In genomic region chr14:36134026-36134425, GRCh38 we compare ENCODE assay signal across 25 cellular contexts. TPM values are rescaled to one million over a fixed set of nuclear protein-coding genes. Genes with fewer than 3 reads are reported as not detected.
DNase-seq lines count a peak whose midpoint lies in the region; TF ChIP-seq lines count a peak whose summit lies in the region.
"Had no signal": no experiment of that assay in that cellular context is flagged by ENCODE, and none has a peak within 500 bp of the region (broad histone marks: within the 10 kb centered on the region; RNA-seq: fewer than 3 reads in every experiment).

No MANE protein-coding gene starts in this region.

- H3K79me2 ChIP-seq in Karpas-422 (ENCODE audit: low read length): no peaks in the 10 kb centered on the region

- H3K9ac ChIP-seq in Karpas-422 (ENCODE audit: low read length) (no peak overlapping the region), SK-N-MC (ENCODE audit: insufficient read length) (no peak overlapping the region)
- H3K9ac ChIP-seq: GM23248 had no signal

- H2AFZ ChIP-seq in Karpas-422 (ENCODE audit: low read length): no peak overlapping the region
- H2AFZ ChIP-seq: GM23248 had no signal

- no peaks in the 10 kb centered on the region for H3K9me2 ChIP-seq in Karpas-422 (replicated peaks; ENCODE audit: insufficient read depth, low read length)

- H3K4me3 ChIP-seq in A673 (ENCODE audit: low read depth, low read length, poor library complexity, severe bottlenecking) (no peak overlapping the region), Karpas-422 (ENCODE audit: low read length) (peak overlapping the region; percentile 33), SK-N-MC (no peak overlapping the region)
- H3K4me3 ChIP-seq: GM12878, GM23248 had no signal

- CTCF ChIA-PET in A673 (lab: Charles Lee): no interaction called here

- H3K27ac ChIP-seq in A673 (ENCODE audit: low read depth, low read length, poor library complexity, severe bottlenecking) (no peak overlapping the region), Karpas-422 (ENCODE audit: low read length) (no peak overlapping the region), SK-N-MC (no peak overlapping the region)
- H3K27ac ChIP-seq: GM23248, RWPE1 had no signal

- no peak overlapping the region for H3K27ac Mint-ChIP-seq in activated CD4-positive, alpha-beta T cell treated with anti-CD3 and anti-CD28 coated beads, Interleukin-2, amount 10 ng/mL, durations not matched to agents 24 days and 14 days
- no peak overlapping the region for H3K27ac Mint-ChIP-seq in activated T-helper 2 cell treated with anti-CD3 and anti-CD28 coated beads, Interferon-gamma antibody, Interleukin-2, Interleukin-4, amounts not matched to agents 10 μg/mL and 5 μg/mL and 100 μg/mL, durations not matched to agents 14 hours and 24 hours and 36 hours
- H3K27ac Mint-ChIP-seq: T-helper 2 cell treated with Interferon-gamma antibody and Interleukin-4, amounts not matched to agents 5 μg/mL and 100 μg/mL, for 36 hours had no signal

- no peak for TF ChIP-seq CTCF in A673 (conservative IDR thresholded peaks at IDR 0.05; ENCODE audit: low read depth, low read length)

- H3K27me3 Mint-ChIP-seq in activated CD4-positive, alpha-beta T cell treated with anti-CD3 and anti-CD28 coated beads, Interleukin-2, amount 10 ng/mL, durations not matched to agents 24 days and 14 days: no peaks in the 10 kb centered on the region
- no peaks in the 10 kb centered on the region for H3K27me3 Mint-ChIP-seq in activated T-helper 2 cell treated with anti-CD3 and anti-CD28 coated beads, Interferon-gamma antibody, Interleukin-2, Interleukin-4, amounts not matched to agents 10 μg/mL and 5 μg/mL and 100 μg/mL, durations not matched to agents 14 hours and 24 hours and 36 hours (ENCODE audit: low read depth)

- H3K36me3 Mint-ChIP-seq in activated CD4-positive, alpha-beta T cell treated with anti-CD3 and anti-CD28 coated beads, Interleukin-2, amount 10 ng/mL, durations not matched to agents 24 days and 14 days (ENCODE audit: low read depth): no peaks in the 10 kb centered on the region
- H3K36me3 Mint-ChIP-seq in activated T-helper 2 cell treated with anti-CD3 and anti-CD28 coated beads, Interferon-gamma antibody, Interleukin-2, Interleukin-4, amounts not matched to agents 10 μg/mL and 5 μg/mL and 100 μg/mL, durations not matched to agents 14 hours and 24 hours and 36 hours (ENCODE audit: low read depth): no peaks in the 10 kb centered on the region

- no peaks in the 10 kb centered on the region for H3K9me3 ChIP-seq in A673 (ENCODE audit: low read depth, low read length, poor library complexity, severe bottlenecking)
- no peaks in the 10 kb centered on the region for H3K9me3 ChIP-seq in Karpas-422 (ENCODE audit: low read length)
- H3K9me3 ChIP-seq in SK-N-MC (ENCODE audit: low read depth, low read length): no peaks in the 10 kb centered on the region

- no peaks in the 10 kb centered on the region for H3K4me1 Mint-ChIP-seq in activated CD4-positive, alpha-beta T cell treated with anti-CD3 and anti-CD28 coated beads, Interleukin-2, amount 10 ng/mL, durations not matched to agents 24 days and 14 days
- no peaks in the 10 kb centered on the region for H3K4me1 Mint-ChIP-seq in activated T-helper 2 cell treated with anti-CD3 and anti-CD28 coated beads, Interferon-gamma antibody, Interleukin-2, Interleukin-4, amounts not matched to agents 10 μg/mL and 5 μg/mL and 100 μg/mL, durations not matched to agents 14 hours and 24 hours and 36 hours (ENCODE audit: low read depth)

- DNase-seq in A673 (ENCODE audit: low spot score) (peak; percentile 46), Daoy (ENCODE audit: low read depth) (peak; percentile 25), Karpas-422 (peak; percentile 91), SK-N-MC (ENCODE audit: low read depth, low spot score) (peak; percentile 75), hippocampal formation (lab: John Stamatoyannopoulos, UW) (no peak)
- DNase-seq in activated CD4-positive, alpha-beta T cell treated with anti-CD3 and anti-CD28 coated beads, Interleukin-2, amount 10 ng/mL, durations not matched to agents 24 days and 14 days: no peak
- no peak for DNase-seq in activated T-helper 2 cell treated with anti-CD3 and anti-CD28 coated beads, Interferon-gamma antibody, Interleukin-2, Interleukin-4, amounts not matched to agents 10 μg/mL and 5 μg/mL and 100 μg/mL, durations not matched to agents 14 hours and 24 hours and 36 hours (ENCODE audit: low spot score)
- DNase-seq: ACHN; DMS153; GDM1; GM23248; H7; KBM-7; NCI-H1092; NCI-H2107; NCI-H446 treated with DMSO at 0.1 percent for 48 hours; NCI-H526; NCI-H82; NK-92 treated with Interleukin-12 subunit alpha and Interleukin-12 subunit beta, amount 100 ng/mL, for 24 hours; SHP77; T-helper 1 cell had no signal

- H3K4me1 ChIP-seq in A673 (ENCODE audit: insufficient read depth, low read length, poor library complexity, severe bottlenecking) (no peaks in the 10 kb centered on the region), Karpas-422 (ENCODE audit: low read length) (peaks cover 36% of the 10 kb centered on the region)

- BruUV-seq in A673 (replicated peaks; lab: Mats Ljungman, UMichigan): no TSS peak

- POLR2A ChIA-PET in A673 (lab: Charles Lee; ENCODE audit: low non-redundant PET): no interaction called here

- H3K36me3 ChIP-seq in A673 (ENCODE audit: insufficient read depth, low read length, poor library complexity, severe bottlenecking) (no peaks in the 10 kb centered on the region), Karpas-422 (ENCODE audit: insufficient read depth, low read length) (no peaks in the 10 kb centered on the region), SK-N-MC (ENCODE audit: insufficient read depth, low read length) (no peaks in the 10 kb centered on the region)

- no peak overlapping the region for H3K4me3 Mint-ChIP-seq in activated CD4-positive, alpha-beta T cell treated with anti-CD3 and anti-CD28 coated beads, Interleukin-2, amount 10 ng/mL, durations not matched to agents 24 days and 14 days
- H3K4me3 Mint-ChIP-seq in activated T-helper 2 cell treated with anti-CD3 and anti-CD28 coated beads, Interferon-gamma antibody, Interleukin-2, Interleukin-4, amounts not matched to agents 10 μg/mL and 5 μg/mL and 100 μg/mL, durations not matched to agents 14 hours and 24 hours and 36 hours (ENCODE audit: low read depth): no peak overlapping the region
- H3K4me3 Mint-ChIP-seq: T-helper 2 cell treated with Interferon-gamma antibody and Interleukin-4, amounts not matched to agents 5 μg/mL and 100 μg/mL, for 36 hours had no signal

- H3K9me3 Mint-ChIP-seq in activated CD4-positive, alpha-beta T cell treated with anti-CD3 and anti-CD28 coated beads, Interleukin-2, amount 10 ng/mL, durations not matched to agents 24 days and 14 days: no peaks in the 10 kb centered on the region
- no peaks in the 10 kb centered on the region for H3K9me3 Mint-ChIP-seq in activated T-helper 2 cell treated with anti-CD3 and anti-CD28 coated beads, Interferon-gamma antibody, Interleukin-2, Interleukin-4, amounts not matched to agents 10 μg/mL and 5 μg/mL and 100 μg/mL, durations not matched to agents 14 hours and 24 hours and 36 hours
- H3K9me3 Mint-ChIP-seq: T-helper 2 cell treated with Interferon-gamma antibody and Interleukin-4, amounts not matched to agents 5 μg/mL and 100 μg/mL, for 36 hours had no signal

- intact Hi-C loops in A673 (cut with micrococcal nuclease; ENCODE audit: unreplicated experiment): no loop called here
- intact Hi-C loops in activated CD4-positive, alpha-beta T cell treated with anti-CD3 and anti-CD28 coated beads, Interleukin-2, amount 10 ng/mL, durations not matched to agents 24 days and 14 days (cut with micrococcal nuclease): no loop called here
- intact Hi-C loops in activated T-helper 2 cell treated with anti-CD3 and anti-CD28 coated beads, Interferon-gamma antibody, Interleukin-2, Interleukin-4, amounts not matched to agents 10 μg/mL and 5 μg/mL and 100 μg/mL, durations not matched to agents 14 hours and 24 hours and 36 hours (cut with micrococcal nuclease): no loop called here

- peak overlapping the region; percentile 52 for H3K4me2 ChIP-seq in Karpas-422 (ENCODE audit: low read depth, low read length, poor library complexity, severe bottlenecking)

- no peaks in the 10 kb centered on the region; the same call in 1 of the 2 replicates for H4K20me1 ChIP-seq in Karpas-422 (ENCODE audit: insufficient read depth, low read depth, low read length)

- H3K27me3 ChIP-seq in A673 (replicated peaks; ENCODE audit: insufficient read depth, low read depth, low read length, poor library complexity) (no peaks in the 10 kb centered on the region), Karpas-422 (ENCODE audit: low read length) (no peaks in the 10 kb centered on the region)

RNA-seq across cellular contexts. Expression of gene PTCSC3, which starts 42.5 kb away (rescaled TPM):
- total RNA-seq in A673 (2021): not detected in 2 replicates
- not detected in 2 replicates for total RNA-seq in Daoy (2014; rRNA removed; shearing (Covaris generic))
- not detected in 2 replicates for total RNA-seq in Karpas-422 (2014; rRNA removed; shearing (Covaris generic); ENCODE audit: low replicate concordance)
- total RNA-seq in activated CD4-positive, alpha-beta T cell treated with anti-CD3 and anti-CD28 coated beads, Interleukin-2, amount 10 ng/mL, durations not matched to agents 24 days and 14 days: not detected in 2 replicates
- total RNA-seq in activated T-helper 2 cell treated with anti-CD3 and anti-CD28 coated beads, Interferon-gamma antibody, Interleukin-2, Interleukin-4, amounts not matched to agents 10 μg/mL and 5 μg/mL and 100 μg/mL, durations not matched to agents 14 hours and 24 hours and 36 hours: not detected in 2 replicates
- total RNA-seq: GM12878, GM23248, H7, SK-MEL-5 had no signal

Comparison
In these comparisons a context has a peak if more than half of its experiments do, and no peak if none do; other contexts are left out.
1. DNase-seq: peak in A673 (single experiment), Daoy (single experiment), Karpas-422 (single experiment) and SK-N-MC (single experiment); none in activated CD4-positive, alpha-beta T cell treated with anti-CD3 and anti-CD28 coated beads, Interleukin-2, amount 10 ng/mL, durations not matched to agents 24 days and 14 days (single experiment), hippocampal formation (0 of 2) and activated T-helper 2 cell treated with anti-CD3 and anti-CD28 coated beads, Interferon-gamma antibody, Interleukin-2, Interleukin-4, amounts not matched to agents 10 μg/mL and 5 μg/mL and 100 μg/mL, durations not matched to agents 14 hours and 24 hours and 36 hours (single experiment).